Comparison of ENCODE assay signal across 8 cellular contexts in the genomic region with DNA sequence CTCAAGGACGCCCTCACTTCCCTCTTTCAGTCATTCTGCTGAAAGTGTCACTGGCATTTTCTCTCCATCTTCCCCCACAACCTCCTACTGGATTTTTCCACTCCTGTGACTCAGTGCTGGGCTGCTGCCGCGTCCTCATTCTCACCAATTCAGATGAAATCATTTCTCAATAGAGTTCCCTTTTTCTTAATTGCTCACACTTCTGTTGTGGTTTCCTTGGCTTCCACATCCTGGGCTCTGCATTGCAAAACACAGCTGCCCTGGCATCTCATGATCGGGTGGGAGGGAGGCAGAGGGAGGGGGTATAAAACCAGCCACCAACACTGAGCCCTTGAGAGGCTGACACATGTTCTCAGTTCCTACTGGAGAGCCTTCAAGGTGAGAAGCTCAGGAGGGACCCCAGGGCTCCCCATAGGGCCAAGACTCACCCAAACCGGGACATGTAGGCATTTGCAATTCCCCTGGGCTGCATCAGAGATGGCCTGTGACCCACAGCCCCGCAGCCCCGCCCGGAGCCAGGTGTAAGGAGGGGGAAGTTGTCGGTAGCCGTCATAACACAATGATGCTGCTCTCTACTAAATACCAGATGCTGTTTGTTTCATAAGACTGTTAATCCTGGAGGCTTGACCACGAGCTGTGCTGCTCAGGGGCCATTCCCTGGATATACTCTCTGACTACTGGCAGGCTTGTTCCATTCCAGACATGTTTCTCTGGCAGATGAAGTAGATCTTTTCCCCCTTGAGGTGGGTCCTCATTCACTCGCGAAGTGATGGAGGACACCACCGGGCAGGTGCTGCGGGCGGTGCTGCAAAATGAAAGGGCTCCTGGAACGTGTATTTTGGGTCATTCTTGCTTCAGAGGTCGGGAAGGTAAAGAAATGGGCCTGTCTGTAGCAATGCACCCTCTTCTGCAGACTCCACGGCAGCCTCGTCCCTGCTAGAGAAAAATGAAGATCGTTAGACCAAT.
A peak's percentile ranks its signal among the peaks of the same experiment; 100 is the strongest.
DNase-seq lines count a peak whose midpoint lies in the region; TF ChIP-seq lines count a peak whose summit lies in the region.

No MANE protein-coding gene starts in this region.

- POLR2A ChIA-PET in HEK293 (lab: Yijun Ruan, JAX) = no interaction called here

- no peaks in the 10 kb centered on the region for H4K20me1 ChIP-seq in fibroblast of lung (ENCODE audit: control insufficient read depth, extremely low read depth, insufficient read depth, low read length)

- H3K4me1 ChIP-seq in HEK293 (ENCODE audit: control insufficient read depth, insufficient read depth, low read length) = no peaks in the 10 kb centered on the region
- peaks cover 5% of the 10 kb centered on the region for H3K4me1 ChIP-seq in fibroblast of lung (ENCODE audit: control insufficient read depth, extremely low read depth, insufficient read depth, low read length)

- no peak for TF ChIP-seq CTCF in HEK293 (tag by site-specific recombination; IDR thresholded peaks at IDR 0.05)
- TF ChIP-seq CTCF in fibroblast of lung (conservative IDR thresholded peaks at IDR 0.05 in 1 of 2, IDR thresholded peaks at IDR 0.05 in 1 of 2; ENCODE audit: low read depth in 1 of 2, low read length in 2 of 2) = no peak

- CTCF ChIA-PET in HEK293 (lab: Yijun Ruan, JAX) = interaction anchor here (0.6 kb wide), 1 partner anchor 173 kb away, joined by 3 read pairs; no protein-coding TSS in a partner anchor

- peak; percentile 99 for DNase-seq in GF-D8 (lab: John Stamatoyannopoulos, UW)
- peak; percentile 60 for DNase-seq in NCI-H226
- DNase-seq in activated T-cell treated with anti-CD3 and anti-CD28 coated beads, Interleukin-2, amount 50 U/mL, for 1 hour = peak; percentile 66
- peak; percentile 65 to 93 for DNase-seq in fibroblast of lung (ENCODE audit: low read depth in 2 of 2)
- DNase-seq in putamen (ENCODE audit: low spot score) = peak; percentile 76
- no peak for DNase-seq in ACHN
- no peak for DNase-seq in epidermal melanocyte (ENCODE audit: insufficient read length, low spot score)

- no peak overlapping the region for H3K27ac ChIP-seq in HEK293 (ENCODE audit: extremely low read depth, low read depth, low read length)
- peak overlapping the region; percentile 27 for H3K27ac ChIP-seq in fibroblast of lung (ENCODE audit: insufficient read depth, low read length)

- H3K9me3 ChIP-seq in HEK293 (ENCODE audit: control insufficient read depth, insufficient read depth, low read depth, low read length) (no peaks in the 10 kb centered on the region), fibroblast of lung (ENCODE audit: control insufficient read depth, insufficient read depth, low read depth, low read length) (no peaks in the 10 kb centered on the region)

- peaks cover 7 to 33% of the 10 kb centered on the region in 2 experiments; a peak in 2 of 3 replicates for H3K36me3 ChIP-seq in HEK293 (ENCODE audit: control insufficient read depth in 2 of 2, insufficient read depth in 1 of 2, low read length in 2 of 2)
- no peaks in the 10 kb centered on the region for H3K36me3 ChIP-seq in fibroblast of lung (ENCODE audit: control insufficient read depth, insufficient read depth, low read length)

- peak overlapping the region; percentile 13 for H3K4me2 ChIP-seq in fibroblast of lung (ENCODE audit: extremely low read depth, insufficient read depth, low read length)

- H3K27me3 ChIP-seq in fibroblast of lung (ENCODE audit: control insufficient read depth, insufficient read depth, low read length) = no peaks in the 10 kb centered on the region

- no peak overlapping the region for H3K9ac ChIP-seq in fibroblast of lung (ENCODE audit: insufficient read depth, low read length)

- H2AFZ ChIP-seq in fibroblast of lung (ENCODE audit: low read length) = no peak overlapping the region

- in situ Hi-C loops in ACHN (cut with HindIII; ENCODE audit: low pct_ligation_motif_present, low pct_unique_long_range_greater_than_20kb, low sequenced_read_pairs) = no loop called here

- H3K4me3 ChIP-seq in HEK293 (ENCODE audit: low read depth, low read length) (no peak overlapping the region), fibroblast of lung (replicated peaks in 1 of 4; ENCODE audit: control extremely low read depth in 1 of 4, insufficient read depth in 1 of 4, low read depth in 3 of 4, low read length in 4 of 4) (no peak overlapping the region)

- no peaks in the 10 kb centered on the region for H3K79me2 ChIP-seq in fibroblast of lung (ENCODE audit: control insufficient read depth, insufficient read depth, low read length)

TF ChIP-seq in HEK293, 187 proteins besides CTCF, POLR2A, EP300 and RAD21:
- TF ChIP-seq ZFHX2 (tag by site-specific recombination; conservative IDR thresholded peaks at IDR 0.05) = peak; percentile 70
- TF ChIP-seq EGR2 (tag by site-specific recombination; IDR thresholded peaks at IDR 0.05; ENCODE audit: low read depth) = peak; percentile 76
- no peak for TF ChIP-seq ZNF658 (tag by site-specific recombination; IDR thresholded peaks at IDR 0.05)

Comparison
In these comparisons a context has a peak if more than half of its experiments do, and no peak if none do; other contexts are left out.
1. DNase-seq: peak in GF-D8 (single experiment), NCI-H226 (single experiment), activated T-cell treated with anti-CD3 and anti-CD28 coated beads, Interleukin-2, amount 50 U/mL, for 1 hour (single experiment), fibroblast of lung (2 of 2) and putamen (single experiment); none in ACHN (single experiment) and epidermal melanocyte (single experiment).